In the genomic region with DNA sequence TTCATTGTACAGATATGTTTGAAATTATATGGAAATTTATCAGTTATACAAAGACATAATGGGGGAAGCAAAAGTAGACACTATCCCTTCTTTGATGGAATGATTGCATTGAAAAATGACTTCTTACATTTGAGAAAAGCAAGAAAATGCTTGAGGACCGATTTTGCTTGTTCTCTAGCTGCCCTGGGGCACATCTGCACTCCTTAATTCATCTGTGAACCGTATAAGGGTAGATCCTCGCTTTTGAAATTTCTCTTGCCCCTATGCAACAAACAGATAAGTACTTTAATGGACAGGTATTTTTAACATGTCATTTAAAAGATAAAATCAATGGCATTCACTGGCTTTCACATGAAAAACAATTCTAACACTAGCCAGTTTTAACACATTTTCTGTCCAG, we compare ENCODE assay signal across 32 cellular contexts. TPM values are rescaled to one million over a fixed set of nuclear protein-coding genes. Genes with fewer than 3 reads are reported as not detected.
"Had no signal": no experiment of that assay in that cellular context is flagged by ENCODE, and none has a peak within 500 bp of the region (broad histone marks: within the 10 kb centered on the region; RNA-seq: fewer than 3 reads in every experiment).

No MANE protein-coding gene starts in this region.

- H3K4me1 ChIP-seq: adrenal gland, ascending aorta, body of pancreas, breast epithelium had no signal

- ATAC-seq: activated naive CD4-positive, alpha-beta T cell treated with anti-CD3 and anti-CD28 coated beads, Interleukin-2, amount 50 U/mL, for 72 hours; activated naive CD8-positive, alpha-beta T cell treated with anti-CD3 and anti-CD28 coated beads, Interleukin-2, amount 50 U/mL, for 24 hours; activated T-cell treated with anti-CD3 and anti-CD28 coated beads, Interleukin-2, amount 50 U/mL, for 4 hours; activated T-cell treated with anti-CD3 and anti-CD28 coated beads, Interleukin-2, amount 50 U/mL, for 72 hours; activated T-helper 17 cell treated with anti-CD3 and anti-CD28 coated beads, Interleukin-2, amount 50 U/mL, for 72 hours; body of pancreas had no signal

- H3K9me3 ChIP-seq: adrenal gland, ascending aorta, body of pancreas, breast epithelium had no signal

- DNase-seq: activated effector memory CD4-positive, alpha-beta T cell treated with anti-CD3 and anti-CD28 coated beads, Interleukin-2, amount 50 U/mL, for 16 hours; activated effector memory CD4-positive, alpha-beta T cell treated with Interleukin-2 at 50 U/mL for 16 hours; activated gamma-delta T cell; activated gamma-delta T cell treated with Interleukin-2 at 50 U/mL for 16 hours; activated naive CD4-positive, alpha-beta T cell; activated naive CD4-positive, alpha-beta T cell treated with anti-CD3 and anti-CD28 coated beads for 36 hours; activated naive CD4-positive, alpha-beta T cell treated with anti-CD3 and anti-CD28 coated beads, Interleukin-2, amount 10 ng/mL, durations not matched to agents 7 days and 5 days; activated naive CD4-positive, alpha-beta T cell treated with anti-CD3 and anti-CD28 coated beads, Interleukin-2, amount 50 U/mL, for 16 hours; activated naive CD4-positive, alpha-beta T cell treated with Interleukin-2 at 50 U/mL for 16 hours; activated naive CD8-positive, alpha-beta T cell treated with anti-CD3 and anti-CD28 coated beads for 36 hours; activated naive CD8-positive, alpha-beta T cell treated with anti-CD3 and anti-CD28 coated beads, Interleukin-2, amount 10 ng/mL, durations not matched to agents 7 days and 5 days; activated naive CD8-positive, alpha-beta T cell treated with anti-CD3 and anti-CD28 coated beads, Interleukin-2, amount 50 U/mL, for 24 hours; activated T-cell treated with anti-CD3 and anti-CD28 coated beads, Interleukin-2, amount 50 U/mL, for 1 hour; activated T-cell treated with anti-CD3 and anti-CD28 coated beads, Interleukin-2, amount 50 U/mL, for 24 hours; activated T-cell treated with anti-CD3 and anti-CD28 coated beads, Interleukin-2, amount 50 U/mL, for 4 hours; activated T-cell treated with anti-CD3 and anti-CD28 coated beads, Interleukin-2, amount 50 U/mL, for 48 hours; activated T-cell treated with anti-CD3 and anti-CD28 coated beads, Interleukin-2, amount 50 U/mL, for 72 hours; adrenal gland; amniotic stem cell; amygdala; anterior cingulate cortex; aorta; body of pancreas; brain microvascular endothelial cell; caudate nucleus; central memory CD4-positive, alpha-beta T cell; cerebellar nuclear complex had no signal

- H3K4me3 ChIP-seq: adrenal gland, ascending aorta, body of pancreas, breast epithelium, cardiac muscle cell had no signal

- H3K27me3 ChIP-seq: adrenal gland, ascending aorta, body of pancreas, brain microvascular endothelial cell, breast epithelium, cardiac muscle cell had no signal

- H3K27ac ChIP-seq: adrenal gland, ascending aorta, body of pancreas, brain microvascular endothelial cell, breast epithelium, cardiac muscle cell had no signal

- H3K36me3 ChIP-seq: breast epithelium had no signal

RNA-seq across cellular contexts. Expression of gene MLNR, which starts 13.5 kb away (rescaled TPM):
- polyA plus RNA-seq: adrenal gland, cardiac muscle cell had no signal
